1 cellular context compared by ENCODE assay signal in the genomic region with DNA sequence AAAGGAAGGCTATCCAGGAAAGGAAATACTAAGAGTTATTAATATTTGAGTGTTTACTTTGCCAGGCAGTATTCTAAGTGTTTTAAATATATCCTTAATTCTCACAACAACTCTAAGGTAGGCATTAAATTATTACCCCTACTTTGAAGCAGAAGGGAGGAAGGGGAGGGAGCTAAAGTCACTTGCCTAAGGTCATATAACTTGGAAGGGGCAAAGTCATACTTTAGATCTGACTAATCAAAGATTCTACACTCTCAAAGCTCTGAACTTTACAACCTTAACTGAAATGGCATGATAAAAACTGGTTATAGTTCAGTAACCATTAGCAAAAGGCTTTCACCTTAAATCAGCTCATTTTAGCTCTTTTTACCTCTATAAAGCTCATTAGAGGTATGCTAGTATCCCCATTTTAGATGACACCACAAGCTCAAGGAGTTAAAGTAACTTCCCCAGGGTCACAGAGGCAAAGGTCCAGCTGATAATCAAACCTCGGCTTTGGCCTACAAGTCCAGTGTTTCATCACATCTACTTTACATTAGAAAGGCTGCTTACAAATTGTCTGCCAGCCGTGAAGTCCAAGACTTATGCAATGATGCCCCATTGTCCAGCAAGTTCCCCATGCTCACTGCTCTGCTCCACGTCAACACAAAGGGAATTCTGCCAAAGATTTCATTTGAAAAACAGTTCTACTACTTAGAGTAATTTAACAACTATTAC.
TF ChIP-seq lines count a peak whose summit lies in the region.

No MANE protein-coding gene starts in this region.

TF ChIP-seq in SK-N-SH, 30 proteins besides CTCF, POLR2A, EP300 and RAD21 (continued from another document):
- no peak for TF ChIP-seq MXI1 (IDR thresholded peaks at IDR 0.05; ENCODE audit: low read depth, low read length)
